In the genomic region with DNA sequence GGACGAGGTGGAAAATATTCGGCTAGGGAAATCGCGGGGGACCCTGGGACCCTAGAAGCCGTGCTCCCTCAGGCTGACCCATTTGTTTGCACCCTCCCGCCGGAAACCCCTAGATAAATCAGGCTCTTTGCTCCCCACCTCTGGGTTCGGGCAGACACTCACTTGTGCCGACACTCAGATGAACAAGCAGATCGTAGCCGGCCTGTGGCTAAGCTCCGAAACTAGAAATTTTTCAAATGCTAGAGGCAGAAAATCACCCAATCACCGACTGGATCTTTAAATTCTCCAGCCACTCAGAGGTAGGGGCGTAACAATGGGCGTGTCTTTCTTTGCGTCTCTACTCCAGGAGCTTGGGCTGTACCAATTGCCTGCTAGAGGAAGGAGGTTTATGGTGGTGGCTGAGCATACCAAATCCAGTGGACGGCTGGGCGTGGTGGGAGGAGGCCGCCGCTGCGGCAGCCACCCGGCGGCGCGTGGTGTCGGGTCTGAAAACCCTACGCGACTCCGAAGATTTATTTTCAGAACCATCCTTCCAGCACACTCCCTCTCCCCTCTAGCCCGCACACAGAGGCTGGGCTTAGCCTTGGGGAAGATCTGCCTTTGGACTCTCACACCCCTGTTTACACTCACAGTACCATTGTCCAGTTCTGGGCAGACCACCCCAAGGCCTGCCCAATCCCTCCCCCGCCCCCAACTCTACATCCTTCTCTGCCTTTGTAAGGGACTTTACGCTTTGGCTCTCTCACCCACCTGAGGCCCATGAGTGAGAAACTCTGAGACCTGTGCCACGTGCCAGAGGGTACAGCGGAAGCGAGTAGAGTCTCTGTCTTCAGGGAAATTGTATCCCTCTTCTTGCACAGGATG, we compare ENCODE assay signal across 8 cellular contexts. TPM values are rescaled to one million over a fixed set of nuclear protein-coding genes. Genes with fewer than 3 reads are reported as not detected.
DNase-seq lines count a peak whose midpoint lies in the region; ATAC-seq and TF ChIP-seq lines count a peak whose summit lies in the region.

A gene with protein sequence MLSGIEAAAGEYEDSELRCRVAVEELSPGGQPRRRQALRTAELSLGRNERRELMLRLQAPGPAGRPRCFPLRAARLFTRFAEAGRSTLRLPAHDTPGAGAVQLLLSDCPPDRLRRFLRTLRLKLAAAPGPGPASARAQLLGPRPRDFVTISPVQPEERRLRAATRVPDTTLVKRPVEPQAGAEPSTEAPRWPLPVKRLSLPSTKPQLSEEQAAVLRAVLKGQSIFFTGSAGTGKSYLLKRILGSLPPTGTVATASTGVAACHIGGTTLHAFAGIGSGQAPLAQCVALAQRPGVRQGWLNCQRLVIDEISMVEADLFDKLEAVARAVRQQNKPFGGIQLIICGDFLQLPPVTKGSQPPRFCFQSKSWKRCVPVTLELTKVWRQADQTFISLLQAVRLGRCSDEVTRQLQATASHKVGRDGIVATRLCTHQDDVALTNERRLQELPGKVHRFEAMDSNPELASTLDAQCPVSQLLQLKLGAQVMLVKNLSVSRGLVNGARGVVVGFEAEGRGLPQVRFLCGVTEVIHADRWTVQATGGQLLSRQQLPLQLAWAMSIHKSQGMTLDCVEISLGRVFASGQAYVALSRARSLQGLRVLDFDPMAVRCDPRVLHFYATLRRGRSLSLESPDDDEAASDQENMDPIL (minus strand): TSS at position 217 of the 864 bp plus-strand sequence. CDS start 1,312 bp downstream, outside the sequence.

- POLR2A ChIA-PET in activated B cell treated with CpG ODN at 0.5 μM for 24 hours (lab: Charles Lee) = interaction anchor here (0.5 to 2.3 kb wide), 11 partner anchors 10 to 989 kb away, joined by 3 to 24 read pairs (median 4); a partner anchor contains a TSS

- H3K4me3 Mint-ChIP-seq in activated B cell treated with CpG ODN at 0.5 μM for 24 hours (peak within 1 kb of the TSS; percentile 84), immature natural killer cell (peak within 1 kb of the TSS; percentile 85 to 92 (median 85))

- H3K9me3 ChIP-seq in spleen = no peaks in the 10 kb centered on the region

- peak within 1 kb of the TSS; percentile 17 for H3K27ac ChIP-seq in caudate nucleus (ENCODE audit: low read depth, low read length)
- peak within 1 kb of the TSS; percentile 67 to 87 (median 77) for H3K27ac ChIP-seq in spleen

- H3K4me1 ChIP-seq in spleen = peaks cover 18 to 39% (median 35%) of the 10 kb centered on the region in 6 donors

- H3K9me3 Mint-ChIP-seq in activated B cell treated with CpG ODN at 0.5 μM for 24 hours (no peaks in the 10 kb centered on the region), immature natural killer cell (no peaks in the 10 kb centered on the region)

- H3K27ac Mint-ChIP-seq in activated B cell treated with CpG ODN at 0.5 μM for 24 hours (peak within 1 kb of the TSS; percentile 87), immature natural killer cell (peak within 1 kb of the TSS; percentile 54 to 83 (median 72))

- intact Hi-C loops in activated B cell treated with CpG ODN at 0.5 μM for 24 hours (cut with micrococcal nuclease) (loop anchor here (1.0 to 10.0 kb wide), 8 partner anchors 10 to 479 kb away; a partner anchor contains a TSS), spleen (cut with DNase I; ENCODE audit: low total_unique reads) (no loop called here)

- H3K27me3 ChIP-seq in spleen (replicated peaks in 1 of 7) = peaks cover 0 to 17% (median 6%) of the 10 kb centered on the region in 7 donors

- no peaks in the 10 kb centered on the region for H3K36me3 Mint-ChIP-seq in activated B cell treated with CpG ODN at 0.5 μM for 24 hours (ENCODE audit: low read depth)
- H3K36me3 Mint-ChIP-seq in immature natural killer cell = no peaks in the 10 kb centered on the region

- TF ChIP-seq POLR2A in spleen (IDR thresholded peaks at IDR 0.05) = peak in 1 of 3 donors; percentile 84

- ATAC-seq in GM19035 (IDR thresholded peaks at IDR 0.05; ENCODE audit: unreplicated experiment) (peak; percentile 87), HG03342 (IDR thresholded peaks at IDR 0.05; ENCODE audit: unreplicated experiment) (peak; percentile 89), activated B cell treated with CpG ODN at 0.5 μM for 24 hours (ENCODE audit: low read depth) (peak; percentile 94)

- H3K4me3 ChIP-seq in AG10803 (ENCODE audit: low read length) (peak within 1 kb of the TSS; percentile 67), spleen (peak within 1 kb of the TSS; percentile 36 to 78 (median 48))

- peaks cover 0 to 8% (median 0%) of the 10 kb centered on the region in 6 donors for H3K36me3 ChIP-seq in spleen

- H3K4me1 Mint-ChIP-seq in activated B cell treated with CpG ODN at 0.5 μM for 24 hours (peaks cover 31% of the 10 kb centered on the region), immature natural killer cell (peaks cover 30 to 37% of the 10 kb centered on the region in 2 donors)

- 7 to 11% (median 8%) methylated on average over 32 to 35 of the region's 35 CpGs for WGBS in spleen, 5 donors

- no peak for TF ChIP-seq CTCF in AG10803 (conservative IDR thresholded peaks at IDR 0.05; ENCODE audit: low read length)
- TF ChIP-seq CTCF in activated B cell treated with CpG ODN at 0.5 μM for 24 hours (IDR thresholded peaks at IDR 0.05) = no peak
- peak in 3 of 11 experiments; percentile 13 to 37 (median 26) for TF ChIP-seq CTCF in spleen (IDR thresholded peaks at IDR 0.05 in 8 of 11, conservative IDR thresholded peaks at IDR 0.05 in 3 of 11)

- CTCF ChIA-PET in activated B cell treated with CpG ODN at 0.5 μM for 24 hours (lab: Charles Lee) = interaction anchor here (0.6 to 1.2 kb wide), 8 partner anchors 10 to 131 kb away, joined by 3 to 6 read pairs (median 4); a partner anchor contains a TSS

- no peaks in the 10 kb centered on the region for H3K27me3 Mint-ChIP-seq in activated B cell treated with CpG ODN at 0.5 μM for 24 hours
- peaks cover 3 to 7% (median 5%) of the 10 kb centered on the region in 3 donors for H3K27me3 Mint-ChIP-seq in immature natural killer cell (ENCODE audit: low read depth in 3 of 3)

- DNase-seq in AG10803 (ENCODE audit: low read depth) (peak; percentile 99), NCI-H345 treated with DMSO at 0.1 percent for 48 hours (lab: John Stamatoyannopoulos, UW; ENCODE audit: unreplicated experiment) (peak; percentile 92), activated B cell treated with CpG ODN at 0.5 μM for 24 hours (peak; percentile 60), caudate nucleus (lab: John Stamatoyannopoulos, UW) (peak; percentile 21 to 97 (median 82)), immature natural killer cell (peak; percentile 91 to 93 (median 91)), spleen (peak; percentile 91)

RNA-seq across cellular contexts. Expression of the gene that starts here (rescaled TPM):
- 3.3 and 5.5 TPM in 2 replicates for total RNA-seq in activated B cell treated with CpG ODN at 0.5 μM for 24 hours
- 1 to 10 TPM; 1.1 to 2.5 (median 2.1) TPM for polyA plus RNA-seq in immature natural killer cell
- total RNA-seq in spleen = 10 to 100 TPM in 1 of 7 donors, 1 to 10 TPM in 6; 3.8 to 10.3 (median 6.6) TPM
- polyA plus RNA-seq in spleen = 1 to 10 TPM; 5.9 to 7.9 (median 7.7) TPM

Comparison
In these comparisons a context has a peak if more than half of its experiments do, and no peak if none do; other contexts are left out.
1. Peak in every context shown above with its lines: DNase-seq, ATAC-seq, H3K4me3 ChIP-seq and H3K27ac ChIP-seq.